20 cellular contexts compared by ENCODE assay signal in genomic region chr14:29896354-29896768, GRCh38. TPM values are rescaled to one million over a fixed set of nuclear protein-coding genes. Genes with fewer than 3 reads are reported as not detected.
A peak's percentile ranks its signal among the peaks of the same experiment; 100 is the strongest.
DNase-seq lines count a peak whose midpoint lies in the region; FAIRE-seq and TF ChIP-seq lines count a peak whose summit lies in the region.
"Had no signal": no experiment of that assay in that cellular context is flagged by ENCODE, and none has a peak within 500 bp of the region (broad histone marks: within the 10 kb centered on the region; RNA-seq: fewer than 3 reads in every experiment).

No MANE protein-coding gene starts in this region.

- CTCF ChIA-PET in activated CD4-positive, alpha-beta T cell treated with anti-CD3 and anti-CD28 coated beads, Interleukin-2, amount 10 ng/mL, durations not matched to agents 7 days and 5 days (lab: Charles Lee) = no interaction called here

- H3K4me1 ChIP-seq in thyroid gland = peaks cover 0 to 7% of the 10 kb centered on the region in 2 donors
- H3K4me1 ChIP-seq: vagina had no signal

- FAIRE-seq in islet of Langerhans (lab: Jason Lieb, UNC) = peak; percentile 98
- FAIRE-seq: GM12878 had no signal

- intact Hi-C loops in thyroid gland (cut with DNase I) = no loop called here

- no peak overlapping the region for H3K27ac ChIP-seq in thyroid gland
- H3K27ac ChIP-seq: ovary, skin epidermis, vagina had no signal

- 84 to 92% methylated on average over 2 of the region's 2 CpGs for WGBS in thyroid gland, 2 donors

- H3K9me3 Mint-ChIP-seq in activated CD4-positive, alpha-beta T cell treated with anti-CD3 and anti-CD28 coated beads, Interleukin-2, amount 10 ng/mL, durations not matched to agents 7 days and 5 days = no peaks in the 10 kb centered on the region

- no peaks in the 10 kb centered on the region for H3K27me3 Mint-ChIP-seq in activated CD4-positive, alpha-beta T cell treated with anti-CD3 and anti-CD28 coated beads, Interleukin-2, amount 10 ng/mL, durations not matched to agents 7 days and 5 days

- TF ChIP-seq POLR2A in thyroid gland (IDR thresholded peaks at IDR 0.05) = no peak

- H3K4me1 Mint-ChIP-seq in activated CD4-positive, alpha-beta T cell treated with anti-CD3 and anti-CD28 coated beads, Interleukin-2, amount 10 ng/mL, durations not matched to agents 7 days and 5 days = no peaks in the 10 kb centered on the region

- POLR2A ChIA-PET in activated CD4-positive, alpha-beta T cell treated with anti-CD3 and anti-CD28 coated beads, Interleukin-2, amount 10 ng/mL, durations not matched to agents 7 days and 5 days (lab: Charles Lee) = no interaction called here

- H3K27me3 ChIP-seq in thyroid gland = no peaks in the 10 kb centered on the region
- H3K27me3 ChIP-seq: ovary, vagina had no signal

- H3K4me3 ChIP-seq in thyroid gland (replicated peaks in 1 of 3) = no peak overlapping the region
- H3K4me3 ChIP-seq: GM12878, lung, ovary, skin epidermis, vagina had no signal

- DNase-seq in DMS153 treated with DMSO at 0.1 percent for 48 hours (lab: John Stamatoyannopoulos, UW; ENCODE audit: unreplicated experiment) (peak; percentile 74), NCI-H1092 (lab: John Stamatoyannopoulos, UW) (peak; percentile 19), NCI-H2196 treated with DMSO at 0.1 percent for 48 hours (lab: John Stamatoyannopoulos, UW; ENCODE audit: unreplicated experiment) (peak; percentile 43), ecto neural progenitor cell (ENCODE audit: low spot score) (no peak), HUDEP-2 (lab: John Stamatoyannopoulos, UW; ENCODE audit: unreplicated experiment in 76 of 76) (no peak), thyroid gland (no peak)
- no peak for DNase-seq in activated CD4-positive, alpha-beta T cell treated with anti-CD3 and anti-CD28 coated beads, Interleukin-2, amount 10 ng/mL, durations not matched to agents 7 days and 5 days
- DNase-seq: activated CD4-positive, alpha-beta T cell treated with anti-CD3 and anti-CD28 coated beads, Interleukin-2, amount 50 U/mL, for 1 hour; activated gamma-delta T cell; central memory CD4-positive, alpha-beta T cell; GF-D8; head of caudate nucleus; NCI-H187 treated with DMSO at 0.1 percent for 48 hours; ovary; stimulated activated CD8-positive, alpha-beta memory T cell treated with anti-CD3 and anti-CD28 coated beads, Interleukin-4, amount 100 ng/mL, for 48 hours had no signal

- H3K36me3 ChIP-seq in thyroid gland = no peaks in the 10 kb centered on the region
- H3K36me3 ChIP-seq: ovary, vagina had no signal

- H3K36me3 Mint-ChIP-seq in activated CD4-positive, alpha-beta T cell treated with anti-CD3 and anti-CD28 coated beads, Interleukin-2, amount 10 ng/mL, durations not matched to agents 7 days and 5 days (ENCODE audit: low read depth) = no peaks in the 10 kb centered on the region

- no peaks in the 10 kb centered on the region for H3K9me3 ChIP-seq in thyroid gland
- H3K9me3 ChIP-seq: ovary, vagina had no signal

- TF ChIP-seq CTCF in thyroid gland (IDR thresholded peaks at IDR 0.05) = no peak

- no peak overlapping the region for H3K4me3 Mint-ChIP-seq in activated CD4-positive, alpha-beta T cell treated with anti-CD3 and anti-CD28 coated beads, Interleukin-2, amount 10 ng/mL, durations not matched to agents 7 days and 5 days

- H3K27ac Mint-ChIP-seq in activated CD4-positive, alpha-beta T cell treated with anti-CD3 and anti-CD28 coated beads, Interleukin-2, amount 10 ng/mL, durations not matched to agents 7 days and 5 days = no peak overlapping the region

RNA-seq across cellular contexts. Expression of gene PRKD1, which starts 31.3 kb away (rescaled TPM):
- not detected for total RNA-seq in activated CD4-positive, alpha-beta T cell treated with anti-CD3 and anti-CD28 coated beads, Interleukin-2, amount 10 ng/mL, durations not matched to agents 7 days and 5 days
- total RNA-seq in thyroid gland = 10 to 100 TPM; 12.7 to 17.4 (median 14.3) TPM

Comparison
In these comparisons a context has a peak if more than half of its experiments do, and no peak if none do; other contexts are left out.
1. DNase-seq: peak in DMS153 treated with DMSO at 0.1 percent for 48 hours (single experiment), NCI-H1092 (single experiment) and NCI-H2196 treated with DMSO at 0.1 percent for 48 hours (single experiment); none in activated CD4-positive, alpha-beta T cell treated with anti-CD3 and anti-CD28 coated beads, Interleukin-2, amount 10 ng/mL, durations not matched to agents 7 days and 5 days (single experiment), ecto neural progenitor cell (single experiment), HUDEP-2 (0 of 76) and thyroid gland (0 of 2).
2. RNA of gene PRKD1, which starts 31.3 kb away (total RNA-seq): 12.7 to 17.4 TPM in thyroid gland; not detected in activated CD4-positive, alpha-beta T cell treated with anti-CD3 and anti-CD28 coated beads, Interleukin-2, amount 10 ng/mL, durations not matched to agents 7 days and 5 days; every median in the first group is over 10 times any median in the second.